In the genomic region with DNA sequence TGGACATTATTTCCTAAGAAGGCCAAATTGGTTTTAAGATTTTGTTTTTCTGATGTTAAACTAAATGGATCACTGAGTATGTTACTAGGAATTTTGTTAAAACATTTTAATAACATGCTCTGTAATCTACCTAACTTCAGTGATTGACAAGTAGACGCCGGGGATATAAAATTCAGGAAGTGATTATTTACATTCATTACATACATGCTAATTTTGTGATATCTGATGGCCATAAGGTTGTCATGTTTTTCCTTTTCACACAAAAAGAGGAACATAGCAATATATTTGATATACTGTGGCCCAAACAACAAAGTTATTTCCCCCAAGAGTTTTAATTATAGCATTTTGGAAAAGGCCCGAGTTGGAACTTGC, we compare ENCODE assay signal across 26 cellular contexts. TPM values are rescaled to one million over a fixed set of nuclear protein-coding genes. Genes with fewer than 3 reads are reported as not detected.
"Had no signal": no experiment of that assay in that cellular context is flagged by ENCODE, and none has a peak within 500 bp of the region (broad histone marks: within the 10 kb centered on the region; RNA-seq: fewer than 3 reads in every experiment).

No MANE protein-coding gene starts in this region.

- H3K4me3 ChIP-seq: colonic mucosa, psoas muscle, right atrium auricular region, stomach, thyroid gland, upper lobe of right lung had no signal

- H3K27ac Mint-ChIP-seq: activated CD4-positive, alpha-beta T cell treated with anti-CD3 and anti-CD28 coated beads for 36 hours; activated CD8-positive, alpha-beta memory T cell treated with anti-CD3 and anti-CD28 coated beads, Interleukin-2, amount 10 ng/mL, durations not matched to agents 7 days and 5 days; activated CD8-positive, alpha-beta T cell treated with anti-CD3 and anti-CD28 coated beads, Interleukin-2, amount 10 ng/mL, durations not matched to agents 7 days and 5 days; activated naive CD4-positive, alpha-beta T cell treated with anti-CD3 and anti-CD28 coated beads, Interleukin-2, amount 50 U/mL, for 72 hours; activated T-cell treated with anti-CD3 and anti-CD28 coated beads, Interleukin-2, amount 50 U/mL, for 72 hours; naive B cell; stimulated activated naive B cell treated with anti-CD40 and anti-IgM and Interleukin-4, amounts not matched to agents 10 μg/mL and 1 μg/mL and 100 μg/mL, for 72 hours; T-helper 1 cell treated with Interleukin-12 subunit alpha and Interleukin-12 subunit beta and Interleukin-4 antibody, amounts not matched to agents 30 μg/mL and 1 μg/mL, for 36 hours had no signal

- H3K79me2 ChIP-seq: parathyroid adenoma had no signal

- H3K9ac ChIP-seq: parathyroid adenoma had no signal

- DNase-seq: activated CD4-positive, alpha-beta T cell treated with anti-CD3 and anti-CD28 coated beads for 36 hours; activated CD4-positive, CD25-positive, alpha-beta regulatory T cell; activated CD8-positive, alpha-beta memory T cell treated with anti-CD3 and anti-CD28 coated beads, Interleukin-2, amount 10 ng/mL, durations not matched to agents 7 days and 5 days; activated CD8-positive, alpha-beta T cell treated with anti-CD3 and anti-CD28 coated beads, Interleukin-2, amount 10 ng/mL, durations not matched to agents 7 days and 5 days; activated naive CD4-positive, alpha-beta T cell; activated T-cell treated with anti-CD3 and anti-CD28 coated beads, Interleukin-2, amount 50 U/mL, for 72 hours; cerebellar nuclear complex; colonic mucosa; effector CD8-positive, alpha-beta T cell; islet precursor cell; left ventricle myocardium superior; naive B cell; occipital lobe; psoas muscle; stimulated activated CD4-positive, alpha-beta T cell treated with anti-CD3 and anti-CD28 coated beads, Interleukin-15, amount 100 ng/mL, for 24 hours; stimulated activated CD4-positive, alpha-beta T cell treated with anti-CD3 and anti-CD28 coated beads, Interleukin-2, amount 100 ng/mL, for 24 hours; stimulated activated naive B cell treated with anti-CD40 and anti-IgM and Interleukin-4, amounts not matched to agents 10 μg/mL and 1 μg/mL and 100 μg/mL, for 72 hours; stomach; T1000; thyroid gland had no signal

- H3K27me3 ChIP-seq: colonic mucosa, right atrium auricular region, thyroid gland, upper lobe of right lung had no signal

- H2AFZ ChIP-seq: parathyroid adenoma had no signal

- H3K4me1 ChIP-seq: colonic mucosa, parathyroid adenoma, psoas muscle, right atrium auricular region, thyroid gland, upper lobe of right lung had no signal

- H3K4me3 Mint-ChIP-seq: activated CD4-positive, alpha-beta T cell treated with anti-CD3 and anti-CD28 coated beads for 36 hours; activated CD8-positive, alpha-beta memory T cell treated with anti-CD3 and anti-CD28 coated beads, Interleukin-2, amount 10 ng/mL, durations not matched to agents 7 days and 5 days; activated CD8-positive, alpha-beta T cell treated with anti-CD3 and anti-CD28 coated beads, Interleukin-2, amount 10 ng/mL, durations not matched to agents 7 days and 5 days; activated T-cell treated with anti-CD3 and anti-CD28 coated beads, Interleukin-2, amount 50 U/mL, for 72 hours; naive B cell; stimulated activated naive B cell treated with anti-CD40 and anti-IgM and Interleukin-4, amounts not matched to agents 10 μg/mL and 1 μg/mL and 100 μg/mL, for 72 hours; T-helper 1 cell treated with Interleukin-12 subunit alpha and Interleukin-12 subunit beta and Interleukin-4 antibody, amounts not matched to agents 30 μg/mL and 1 μg/mL, for 36 hours had no signal

- H3K27me3 Mint-ChIP-seq: activated CD4-positive, alpha-beta T cell treated with anti-CD3 and anti-CD28 coated beads for 36 hours had no signal

- H3K36me3 ChIP-seq: colonic mucosa, right atrium auricular region, stomach, thyroid gland, upper lobe of right lung had no signal

- H3K36me3 Mint-ChIP-seq: activated CD8-positive, alpha-beta memory T cell treated with anti-CD3 and anti-CD28 coated beads, Interleukin-2, amount 10 ng/mL, durations not matched to agents 7 days and 5 days; activated naive CD4-positive, alpha-beta T cell treated with anti-CD3 and anti-CD28 coated beads, Interleukin-2, amount 50 U/mL, for 72 hours; naive B cell; stimulated activated naive B cell treated with anti-CD40 and anti-IgM and Interleukin-4, amounts not matched to agents 10 μg/mL and 1 μg/mL and 100 μg/mL, for 72 hours had no signal

- H3K4me1 Mint-ChIP-seq: activated CD4-positive, alpha-beta T cell treated with anti-CD3 and anti-CD28 coated beads for 36 hours; naive B cell; stimulated activated naive B cell treated with anti-CD40 and anti-IgM and Interleukin-4, amounts not matched to agents 10 μg/mL and 1 μg/mL and 100 μg/mL, for 72 hours had no signal

- H3K9me3 ChIP-seq: colonic mucosa, psoas muscle, right atrium auricular region, stomach, thyroid gland, upper lobe of right lung had no signal

- H3K9me3 Mint-ChIP-seq: activated naive CD4-positive, alpha-beta T cell treated with anti-CD3 and anti-CD28 coated beads, Interleukin-2, amount 50 U/mL, for 72 hours; activated T-cell treated with anti-CD3 and anti-CD28 coated beads, Interleukin-2, amount 50 U/mL, for 72 hours; naive B cell; stimulated activated naive B cell treated with anti-CD40 and anti-IgM and Interleukin-4, amounts not matched to agents 10 μg/mL and 1 μg/mL and 100 μg/mL, for 72 hours; T-helper 1 cell treated with Interleukin-12 subunit alpha and Interleukin-12 subunit beta and Interleukin-4 antibody, amounts not matched to agents 30 μg/mL and 1 μg/mL, for 36 hours had no signal

- H3K27ac ChIP-seq: colonic mucosa, epithelial cell of prostate, parathyroid adenoma, psoas muscle, right atrium auricular region, stomach, thyroid gland, upper lobe of right lung had no signal

RNA-seq across cellular contexts. Expression of gene SCUBE1, which starts 12.1 kb away (rescaled TPM):
- total RNA-seq: activated CD4-positive, alpha-beta T cell treated with anti-CD3 and anti-CD28 coated beads for 36 hours had no signal
